15 cellular contexts compared by ENCODE assay signal in the genomic region with DNA sequence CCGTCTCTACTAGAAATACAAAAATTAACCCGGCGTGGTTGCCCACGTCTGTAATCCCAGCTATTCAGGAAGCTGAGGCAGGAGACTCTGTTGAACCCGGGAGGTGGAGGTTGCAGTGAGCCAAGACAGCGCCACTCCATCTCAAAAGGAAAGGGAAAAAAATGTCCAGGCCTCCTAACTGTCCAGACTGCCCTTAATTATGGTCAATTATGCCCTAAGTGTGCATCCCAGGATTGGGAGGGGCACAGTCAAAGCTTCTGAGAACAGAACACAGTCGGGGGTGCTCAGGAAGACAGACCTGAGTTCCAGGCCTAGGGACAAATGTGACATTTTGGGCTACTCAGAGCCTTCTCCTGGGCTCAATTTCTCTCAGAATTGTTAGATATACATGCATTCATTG. TPM values are rescaled to one million over a fixed set of nuclear protein-coding genes. Genes with fewer than 3 reads are reported as not detected.
DNase-seq lines count a peak whose midpoint lies in the region; ATAC-seq, FAIRE-seq and TF ChIP-seq lines count a peak whose summit lies in the region.
"Had no signal": no experiment of that assay in that cellular context is flagged by ENCODE, and none has a peak within 500 bp of the region (broad histone marks: within the 10 kb centered on the region; RNA-seq: fewer than 3 reads in every experiment).

No MANE protein-coding gene starts in this region.

- H4K20me1 ChIP-seq in H1 (replicated peaks in 1 of 2; ENCODE audit: control insufficient read depth in 1 of 2, insufficient read depth in 2 of 2, low read length in 2 of 2), result no peaks in the 10 kb centered on the region
- no peaks in the 10 kb centered on the region for H4K20me1 ChIP-seq in osteoblast (ENCODE audit: insufficient read depth, low read length)

- peaks cover 8% of the 10 kb centered on the region; the same call in 1 of the 2 replicates for H3K23me2 ChIP-seq in H1 (ENCODE audit: low read depth, low read length)

- H3K79me2 ChIP-seq in H1 (ENCODE audit: control insufficient read depth in 1 of 2, insufficient read depth in 2 of 2, low read length in 2 of 2) (no peaks in the 10 kb centered on the region), osteoblast (ENCODE audit: insufficient read depth, low read length) (no peaks in the 10 kb centered on the region)

- 82% methylated on average over 7 of the region's 7 CpGs; no CpG with 5 or more reads in 1 of the 2 experiments for WGBS in H1 (ENCODE audit: extremely low coverage in 1 of 2, insufficient coverage in 1 of 2, insufficient read length in 1 of 2, insufficient replicate concordance in 2 of 2, low coverage in 1 of 2, low lambda C conversion rate in 2 of 2, missing lambda C conversion rate in 1 of 2), 2 experiments

- H4K5ac ChIP-seq in H1 (ENCODE audit: insufficient read length, low read depth, low read length), result no peak overlapping the region

- no peak overlapping the region for H4K8ac ChIP-seq in H1 (ENCODE audit: extremely low read depth, insufficient read depth, low read length)

- H3K27me3 ChIP-seq in H1 (replicated peaks in 1 of 4; ENCODE audit: control insufficient read depth in 3 of 4, extremely low read depth in 1 of 4, insufficient read depth in 3 of 4, low read length in 3 of 4), result peaks cover 1 to 35% (median 25%) of the 10 kb centered on the region in 4 experiments; a peak in 6 of 7 replicates
- H3K27me3 ChIP-seq in osteoblast (ENCODE audit: insufficient read depth, low read length), result no peaks in the 10 kb centered on the region

- H2BK15ac ChIP-seq in H1 (ENCODE audit: low read length), result peak overlapping the region; percentile 72; the same call in 1 of the 2 replicates

- H3K4me1 Mint-ChIP-seq in HFFc6 (ENCODE audit: low read depth) (peaks cover 27% of the 10 kb centered on the region), T-cell (peaks cover 19 to 32% (median 27%) of the 10 kb centered on the region in 3 donors)

- H3K36me3 Mint-ChIP-seq in HFFc6 (ENCODE audit: low read depth) (no peaks in the 10 kb centered on the region), T-cell (no peaks in the 10 kb centered on the region)
- H3K36me3 Mint-ChIP-seq: activated naive CD8-positive, alpha-beta T cell treated with anti-CD3 and anti-CD28 coated beads, Interleukin-2, amount 10 ng/mL, durations not matched to agents 7 days and 5 days; CD4-positive, CD25-positive, alpha-beta regulatory T cell; naive thymus-derived CD4-positive, alpha-beta T cell had no signal

- POLR2A ChIA-PET in H1 (lab: Charles Lee; ENCODE audit: partially characterized antibody) (interaction anchor here (1.1 to 6.6 kb wide), 9 partner anchors 9 to 66 kb away, joined by 3 to 52 read pairs (median 4); partner anchors contain the start of genes CBX5 and HNRNPA1), T-cell (lab: Charles Lee) (no interaction called here)

- CTCF ChIA-PET in H1 (lab: Charles Lee; ENCODE audit: partially characterized antibody) (interaction anchor here (0.7 to 3.3 kb wide), 22 partner anchors 8 to 179 kb away, joined by 3 to 16 read pairs (median 4); partner anchors contain the start of gene COPZ1), T-cell (lab: Charles Lee) (interaction anchor here (0.6 to 1.0 kb wide), 3 partner anchors 148 to 261 kb away, joined by 3 to 6 read pairs (median 5); no protein-coding TSS in a partner anchor)

- no peak overlapping the region for H4K91ac ChIP-seq in H1 (replicated peaks; ENCODE audit: insufficient read length, low read length)

- H3K4me3 ChIP-seq in H1 (ENCODE audit: extremely low read depth in 1 of 4, insufficient read depth in 2 of 4, low read depth in 3 of 4, low read length in 4 of 4) (no peak overlapping the region), osteoblast (ENCODE audit: insufficient read depth, low read length) (peak overlapping the region; percentile 3)

- H3K56ac ChIP-seq in H1 (replicated peaks; ENCODE audit: insufficient read length, low read depth, low read length), result no peak overlapping the region

- H3K36me3 ChIP-seq in H1 (ENCODE audit: control insufficient read depth in 2 of 4, insufficient read depth in 4 of 4, low read length in 3 of 4), result no peaks in the 10 kb centered on the region
- H3K36me3 ChIP-seq in osteoblast (ENCODE audit: insufficient read depth, low read length), result no peaks in the 10 kb centered on the region

- H3K9ac ChIP-seq in H1 (replicated peaks in 1 of 4; ENCODE audit: extremely low read depth in 1 of 4, low read depth in 3 of 4, low read length in 3 of 4), result no peak overlapping the region

- H3K27ac ChIP-seq in H1 (ENCODE audit: low read depth, low read length), result no peak overlapping the region
- peak overlapping the region; percentile 21 for H3K27ac ChIP-seq in osteoblast (ENCODE audit: low read depth, low read length)
- H3K27ac ChIP-seq: epithelial cell of prostate had no signal

- peaks cover 0 to 20% (median 15%) of the 10 kb centered on the region in 4 experiments; a peak in 6 of 7 replicates for H3K4me1 ChIP-seq in H1 (replicated peaks in 1 of 4; ENCODE audit: control insufficient read depth in 3 of 4, insufficient read depth in 4 of 4, low read length in 3 of 4)
- peaks cover 45% of the 10 kb centered on the region for H3K4me1 ChIP-seq in osteoblast (ENCODE audit: insufficient read depth, low read length)

- peak overlapping the region; percentile 86; the same call in 1 of the 2 replicates for H2BK20ac ChIP-seq in H1 (ENCODE audit: low read length)

- H3K27ac Mint-ChIP-seq in HFFc6 (peak overlapping the region; percentile 49), T-cell (no peak overlapping the region)
- H3K27ac Mint-ChIP-seq: activated CD4-positive, alpha-beta memory T cell treated with anti-CD3 and anti-CD28 coated beads, Interleukin-2, amount 10 ng/mL, durations not matched to agents 7 days and 5 days; activated naive CD8-positive, alpha-beta T cell treated with anti-CD3 and anti-CD28 coated beads, Interleukin-2, amount 10 ng/mL, durations not matched to agents 7 days and 5 days; CD4-positive, CD25-positive, alpha-beta regulatory T cell; naive thymus-derived CD4-positive, alpha-beta T cell; stimulated activated naive CD8-positive, alpha-beta T cell treated with anti-CD3 and anti-CD28 coated beads, Interleukin-15, Interleukin-2, amounts not matched to agents 100 ng/mL and 50 ng/mL, for 24 hours had no signal

- ATAC-seq in T-cell (replicated peaks in 1 of 4), result no peak
- ATAC-seq in HG02798 (IDR thresholded peaks at IDR 0.05; ENCODE audit: poor library complexity, unreplicated experiment), result no peak

- no peak overlapping the region for H2BK12ac ChIP-seq in H1 (ENCODE audit: low read depth, low read length)

- no peak overlapping the region for H3K14ac ChIP-seq in H1 (ENCODE audit: insufficient read length)

- H3K27me3 Mint-ChIP-seq in HFFc6 (ENCODE audit: insufficient read depth) (peaks cover 7% of the 10 kb centered on the region), T-cell (peaks cover 6 to 7% of the 10 kb centered on the region in 2 donors)

- DNase-seq in HFFc6, result no peak
- DNase-seq in NCI-H69 (lab: John Stamatoyannopoulos, UW), result peak; percentile 52
- no peak for DNase-seq in H1 (ENCODE audit: low read depth in 1 of 2, low spot score in 2 of 2)
- DNase-seq in osteoblast (ENCODE audit: insufficient read length, low spot score, missing footprints), result no peak
- DNase-seq in T-helper 2 cell, result no peak
- no peak for DNase-seq in T-cell
- DNase-seq: cerebellar nuclear complex, SIG-M5 had no signal

- H3K9me3 ChIP-seq in H1 (ENCODE audit: insufficient read depth in 2 of 2, low read depth in 1 of 2, low read length in 1 of 2), result no peaks in the 10 kb centered on the region
- no peaks in the 10 kb centered on the region for H3K9me3 ChIP-seq in osteoblast (ENCODE audit: low read depth, low read length)

- no peak overlapping the region for H3K23ac ChIP-seq in H1 (ENCODE audit: insufficient read length)

- TF ChIP-seq RAD21 in H1 (IDR thresholded peaks at IDR 0.05 in 1 of 2, conservative IDR thresholded peaks at IDR 0.05 in 1 of 2; ENCODE audit: low read depth in 2 of 2, low read length in 2 of 2), result no peak

- FAIRE-seq in H1 (lab: Jason Lieb, UNC), result no peak

- H2BK120ac ChIP-seq in H1 (replicated peaks; ENCODE audit: low read depth, low read length), result no peak overlapping the region

- no peak for TF ChIP-seq POLR2A in H1 (IDR thresholded peaks at IDR 0.05; ENCODE audit: control extremely low read depth in 1 of 2, low read depth in 2 of 2, low read length in 2 of 2)

- H3K18ac ChIP-seq in H1 (ENCODE audit: extremely low read depth, low read length), result peak overlapping the region; percentile 43; the same call in 1 of the 2 replicates

- no peak overlapping the region for H2BK5ac ChIP-seq in H1 (ENCODE audit: low read depth, low read length)

- H2AFZ ChIP-seq in H1 (ENCODE audit: low read length) (no peak overlapping the region), osteoblast (ENCODE audit: low read length) (peak overlapping the region; percentile 66)

- H2AK5ac ChIP-seq in H1 (ENCODE audit: low read depth, low read length), result no peak overlapping the region

- no peak overlapping the region for H3K4ac ChIP-seq in H1 (replicated peaks; ENCODE audit: insufficient read length, low read depth, low read length)

- H3K4me2 ChIP-seq in H1 (ENCODE audit: insufficient read depth in 1 of 2, low read depth in 2 of 2, low read length in 2 of 2) (no peak overlapping the region), osteoblast (ENCODE audit: insufficient read depth, low read length) (peak overlapping the region; percentile 62)

- TF ChIP-seq EP300 in H1 (IDR thresholded peaks at IDR 0.05; ENCODE audit: borderline replicate concordance in 1 of 2, low read depth in 2 of 2, low read length in 2 of 2), result no peak

- H3K4me3 Mint-ChIP-seq in HFFc6 (no peak overlapping the region), T-cell (no peak overlapping the region)
- H3K4me3 Mint-ChIP-seq: activated CD4-positive, alpha-beta memory T cell treated with anti-CD3 and anti-CD28 coated beads, Interleukin-2, amount 10 ng/mL, durations not matched to agents 7 days and 5 days; activated naive CD8-positive, alpha-beta T cell treated with anti-CD3 and anti-CD28 coated beads, Interleukin-2, amount 10 ng/mL, durations not matched to agents 7 days and 5 days; CD4-positive, CD25-positive, alpha-beta regulatory T cell; stimulated activated naive CD8-positive, alpha-beta T cell treated with anti-CD3 and anti-CD28 coated beads, Interleukin-15, Interleukin-2, amounts not matched to agents 100 ng/mL and 50 ng/mL, for 24 hours had no signal

- H3K79me1 ChIP-seq in H1 (ENCODE audit: low read depth, low read length), result no peaks in the 10 kb centered on the region

- TF ChIP-seq CTCF in HFFc6 (IDR thresholded peaks at IDR 0.05) (no peak), H1 (IDR thresholded peaks at IDR 0.05; ENCODE audit: control extremely low read depth in 1 of 3, insufficient read depth in 1 of 3, low read depth in 1 of 3, low read length in 3 of 3) (no peak), osteoblast (IDR thresholded peaks at IDR 0.05; ENCODE audit: extremely low read depth, low read depth, low read length) (no peak)

- H3K9me3 Mint-ChIP-seq in HFFc6 (no peaks in the 10 kb centered on the region), T-cell (no peaks in the 10 kb centered on the region)
- H3K9me3 Mint-ChIP-seq: activated CD4-positive, alpha-beta memory T cell treated with anti-CD3 and anti-CD28 coated beads, Interleukin-2, amount 10 ng/mL, durations not matched to agents 7 days and 5 days; activated naive CD8-positive, alpha-beta T cell treated with anti-CD3 and anti-CD28 coated beads, Interleukin-2, amount 10 ng/mL, durations not matched to agents 7 days and 5 days; naive thymus-derived CD4-positive, alpha-beta T cell; stimulated activated naive CD8-positive, alpha-beta T cell treated with anti-CD3 and anti-CD28 coated beads, Interleukin-15, Interleukin-2, amounts not matched to agents 100 ng/mL and 50 ng/mL, for 24 hours had no signal

RNA-seq across cellular contexts. Expression of gene SMUG1, which starts 31.8 kb away (rescaled TPM):
- total RNA-seq in HFFc6 (2021; fragmentation: NEBNext Ultra II Directional; extraction: Animal tissue kit (Norgen Biotek cat#: 25700)), result 10 to 100 TPM; 21.4 to 28.4 (median 26.1) TPM
- total RNA-seq in H1 (2021; fragmentation: NEBNext Ultra II Directional; extraction: Animal tissue kit (Norgen Biotek cat#: 25700)), result 15.8 and 18.6 TPM in 2 replicates
- polyA plus RNA-seq in H1 (2011; rRNA removed), result 35.0 and 35.7 TPM in 2 replicates
- polyA plus RNA-seq in H1 (2011; cell fraction: cytosol; rRNA removed), result 31.1 TPM
- 35.6 TPM for polyA plus RNA-seq in H1 (2011; cell fraction: nucleus; rRNA removed)
- polyA plus RNA-seq in H1 (2012, experiment 1 of 2), result 21.2 to 26.6 TPM (median 23.8 TPM) in 4 replicates
- polyA plus RNA-seq in H1 (2012, experiment 2 of 2), result 26.7 TPM
- polyA plus RNA-seq in H1 (2013, experiment 1 of 2), result 16.0 TPM
- polyA plus RNA-seq in H1 (2013, experiment 2 of 2), result 14.1 TPM
- 19.1 and 19.4 TPM in 2 replicates for polyA minus RNA-seq in H1 (2011; rRNA and poly(A)+ RNA removed)
- polyA minus RNA-seq in H1 (2011; cell fraction: cytosol; rRNA and poly(A)+ RNA removed), result 10.4 TPM
- 22.1 TPM for polyA minus RNA-seq in H1 (2011; cell fraction: nucleus; rRNA and poly(A)+ RNA removed)
- total RNA-seq in osteoblast, result 23.5 and 36.5 TPM in 2 replicates
- 10 to 100 TPM; 12.5 to 31.5 (median 23.9) TPM for total RNA-seq in T-cell

RNA-seq across cellular contexts. Expression of gene CBX5, which starts 59.4 kb away (rescaled TPM):
- 100 to 1,000 TPM in 4 of 6 experiments, 10 to 100 TPM in 2; 76.8 to 128 (median 117) TPM for total RNA-seq in HFFc6 (2021; fragmentation: NEBNext Ultra II Directional; extraction: Animal tissue kit (Norgen Biotek cat#: 25700))
- total RNA-seq in H1 (2021; fragmentation: NEBNext Ultra II Directional; extraction: Animal tissue kit (Norgen Biotek cat#: 25700)), result 217 and 231 TPM in 2 replicates
- 35.4 and 62.4 TPM in 2 replicates for polyA plus RNA-seq in H1 (2011; rRNA removed)
- 52.0 TPM for polyA plus RNA-seq in H1 (2011; cell fraction: cytosol; rRNA removed)
- 21.4 TPM for polyA plus RNA-seq in H1 (2011; cell fraction: nucleus; rRNA removed)
- polyA plus RNA-seq in H1 (2012, experiment 1 of 2), result 44.8 to 102 TPM (median 55.1 TPM) in 4 replicates
- 7.4 TPM for polyA plus RNA-seq in H1 (2012, experiment 2 of 2)
- polyA plus RNA-seq in H1 (2013, experiment 1 of 2), result 74.7 TPM
- polyA plus RNA-seq in H1 (2013, experiment 2 of 2), result 75.0 TPM
- 216 and 244 TPM in 2 replicates for polyA minus RNA-seq in H1 (2011; rRNA and poly(A)+ RNA removed)
- polyA minus RNA-seq in H1 (2011; cell fraction: cytosol; rRNA and poly(A)+ RNA removed), result 117 TPM
- 68.3 TPM for polyA minus RNA-seq in H1 (2011; cell fraction: nucleus; rRNA and poly(A)+ RNA removed)
- total RNA-seq in osteoblast (37.1 and 37.6 TPM in 2 replicates), T-cell (10 to 100 TPM; 43.8 to 54.5 (median 47.1) TPM)

RNA-seq across cellular contexts. Expression of gene HNRNPA1, which starts 60.0 kb away (rescaled TPM):
- 1,000 to 10,000 TPM in 3 of 6 experiments, 100 to 1,000 TPM in 3; 768 to 1,141 (median 1,018) TPM for total RNA-seq in HFFc6 (2021; fragmentation: NEBNext Ultra II Directional; extraction: Animal tissue kit (Norgen Biotek cat#: 25700))
- 2,738 and 2,756 TPM in 2 replicates for total RNA-seq in H1 (2021; fragmentation: NEBNext Ultra II Directional; extraction: Animal tissue kit (Norgen Biotek cat#: 25700))
- polyA plus RNA-seq in H1 (2011; rRNA removed), result 645 and 835 TPM in 2 replicates
- polyA plus RNA-seq in H1 (2011; cell fraction: cytosol; rRNA removed), result 1,857 TPM
- 829 TPM for polyA plus RNA-seq in H1 (2011; cell fraction: nucleus; rRNA removed)
- polyA plus RNA-seq in H1 (2012, experiment 1 of 2), result 3,527 to 3,732 TPM (median 3,691 TPM) in 4 replicates
- polyA plus RNA-seq in H1 (2012, experiment 2 of 2), result 538 TPM
- 2,134 TPM for polyA plus RNA-seq in H1 (2013, experiment 1 of 2)
- 2,146 TPM for polyA plus RNA-seq in H1 (2013, experiment 2 of 2)
- polyA minus RNA-seq in H1 (2011; rRNA and poly(A)+ RNA removed), result 697 and 783 TPM in 2 replicates
- 622 TPM for polyA minus RNA-seq in H1 (2011; cell fraction: cytosol; rRNA and poly(A)+ RNA removed)
- polyA minus RNA-seq in H1 (2011; cell fraction: nucleus; rRNA and poly(A)+ RNA removed), result 916 TPM
- total RNA-seq in osteoblast (217 and 232 TPM in 2 replicates), T-cell (1,000 to 10,000 TPM; 1,133 to 1,642 (median 1,239) TPM)
